Comparison of ENCODE assay signal across 16 cellular contexts in the genomic region with DNA sequence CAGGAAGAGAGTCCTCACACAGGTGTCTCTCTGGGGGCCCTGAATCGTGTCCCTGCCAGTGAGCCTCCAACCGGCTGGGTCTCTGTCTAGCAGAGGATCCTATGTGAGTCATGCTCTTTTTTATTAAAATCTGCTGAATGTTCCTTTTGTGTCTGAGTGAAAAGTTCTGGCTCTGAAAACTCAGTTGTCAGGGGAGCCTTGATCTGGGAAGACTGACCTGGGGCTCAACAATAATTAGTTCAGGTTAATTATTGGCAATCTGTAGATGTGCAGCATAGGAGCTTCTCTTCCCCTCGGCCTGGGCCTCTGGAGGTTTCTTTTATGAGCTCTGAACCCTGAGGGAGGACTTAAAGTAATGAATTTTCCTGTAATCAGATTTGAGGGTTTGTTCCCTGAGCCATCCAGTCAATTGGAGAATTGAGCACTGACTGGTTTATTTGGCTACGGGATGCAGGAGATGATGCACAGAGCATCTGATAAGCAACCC. TPM values are rescaled to one million over a fixed set of nuclear protein-coding genes. Genes with fewer than 3 reads are reported as not detected.
DNase-seq lines count a peak whose midpoint lies in the region; ATAC-seq and TF ChIP-seq lines count a peak whose summit lies in the region.
"Had no signal": no experiment of that assay in that cellular context is flagged by ENCODE, and none has a peak within 500 bp of the region (broad histone marks: within the 10 kb centered on the region; RNA-seq: fewer than 3 reads in every experiment).

No MANE protein-coding gene starts in this region.

- TF ChIP-seq CTCF in DOHH2 (IDR thresholded peaks at IDR 0.05; ENCODE audit: low read depth, low read length, poor library complexity, severe bottlenecking) = no peak
- TF ChIP-seq CTCF in body of pancreas (IDR thresholded peaks at IDR 0.05) = no peak
- no peak for TF ChIP-seq CTCF in neural progenitor cell (IDR thresholded peaks at IDR 0.05)

- H3K4me1 ChIP-seq in DOHH2 (ENCODE audit: control insufficient read depth, low read length) (peaks cover 51% of the 10 kb centered on the region), HUES48 (ENCODE audit: control insufficient read depth, insufficient read depth, low read length) (peaks cover 23% of the 10 kb centered on the region), body of pancreas (peaks cover 14% of the 10 kb centered on the region), neural progenitor cell (peaks cover 42% of the 10 kb centered on the region)
- H3K4me1 ChIP-seq: left ventricle myocardium inferior, pancreas had no signal

- H4K20me1 ChIP-seq in DOHH2 (ENCODE audit: control insufficient read depth, insufficient read depth, low read depth, low read length) = no peaks in the 10 kb centered on the region
- no peaks in the 10 kb centered on the region for H4K20me1 ChIP-seq in neural progenitor cell (ENCODE audit: low read depth)

- no peaks in the 10 kb centered on the region for H3K36me3 Mint-ChIP-seq in neural progenitor cell
- no peaks in the 10 kb centered on the region for H3K36me3 Mint-ChIP-seq in activated naive CD4-positive, alpha-beta T cell treated with anti-CD3 and anti-CD28 coated beads, Interleukin-2, amount 10 ng/mL, durations not matched to agents 7 days and 5 days

- H2AFZ ChIP-seq in neural progenitor cell (replicated peaks) = peak overlapping the region; percentile 37

- H3K9ac ChIP-seq in HUES48 (ENCODE audit: low read depth, low read length) (no peak overlapping the region), neural progenitor cell (no peak overlapping the region)

- no peaks in the 10 kb centered on the region for H3K9me3 ChIP-seq in DOHH2 (ENCODE audit: control insufficient read depth, insufficient read depth, low read length)
- H3K9me3 ChIP-seq in HUES48 (ENCODE audit: control insufficient read depth, insufficient read depth, low read length) = no peaks in the 10 kb centered on the region
- no peaks in the 10 kb centered on the region for H3K9me3 ChIP-seq in body of pancreas
- no peaks in the 10 kb centered on the region for H3K9me3 ChIP-seq in neural progenitor cell (ENCODE audit: low read depth)
- H3K9me3 ChIP-seq: left ventricle myocardium inferior, pancreas, testis had no signal

- H3K4me3 Mint-ChIP-seq in neural progenitor cell = peak overlapping the region; percentile 24
- no peak overlapping the region for H3K4me3 Mint-ChIP-seq in activated naive CD4-positive, alpha-beta T cell treated with anti-CD3 and anti-CD28 coated beads, Interleukin-2, amount 10 ng/mL, durations not matched to agents 7 days and 5 days
- H3K4me3 Mint-ChIP-seq: T-helper 2 cell treated with Interferon-gamma antibody and Interleukin-4, amounts not matched to agents 5 μg/mL and 100 μg/mL, for 36 hours had no signal

- no peaks in the 10 kb centered on the region for H3K36me3 ChIP-seq in DOHH2 (ENCODE audit: control insufficient read depth, low read length)
- no peaks in the 10 kb centered on the region for H3K36me3 ChIP-seq in HUES48 (ENCODE audit: control insufficient read depth, insufficient read depth, low read length)
- H3K36me3 ChIP-seq in body of pancreas (replicated peaks in 1 of 2; ENCODE audit: insufficient read depth in 1 of 2, low read depth in 2 of 2) = no peaks in the 10 kb centered on the region
- H3K36me3 ChIP-seq in neural progenitor cell = no peaks in the 10 kb centered on the region
- H3K36me3 ChIP-seq: left ventricle myocardium inferior, pancreas had no signal

- DNase-seq in body of pancreas = no peak
- no peak for DNase-seq in neural progenitor cell (ENCODE audit: low spot score)
- DNase-seq in activated naive CD4-positive, alpha-beta T cell treated with anti-CD3 and anti-CD28 coated beads, Interleukin-2, amount 10 ng/mL, durations not matched to agents 7 days and 5 days = no peak
- no peak for DNase-seq in ecto neural progenitor cell (ENCODE audit: low spot score)
- DNase-seq: activated effector memory CD4-positive, alpha-beta T cell treated with Interleukin-2 at 50 U/mL for 16 hours; DMS 273 treated with DMSO at 0.1 percent for 48 hours; left ventricle myocardium inferior; NCI-H1105 treated with DMSO at 0.1 percent for 48 hours; NCI-H345; pancreas; testis had no signal

- H3F3A ChIP-seq in DOHH2 (ENCODE audit: control insufficient read depth, insufficient read depth) (no peaks in the 10 kb centered on the region), neural progenitor cell (ENCODE audit: low read depth) (peaks cover 31% of the 10 kb centered on the region)

- 50 to 60% methylated on average over 4 of the region's 4 CpGs for WGBS in body of pancreas, 2 donors

- H3K4me1 Mint-ChIP-seq in neural progenitor cell = peaks cover 41% of the 10 kb centered on the region
- H3K4me1 Mint-ChIP-seq in activated naive CD4-positive, alpha-beta T cell treated with anti-CD3 and anti-CD28 coated beads, Interleukin-2, amount 10 ng/mL, durations not matched to agents 7 days and 5 days = peaks cover 18% of the 10 kb centered on the region

- H3K4me2 ChIP-seq in DOHH2 (ENCODE audit: low read length) (peak overlapping the region; percentile 25), neural progenitor cell (no peak overlapping the region)

- H3K9me3 Mint-ChIP-seq in neural progenitor cell = no peaks in the 10 kb centered on the region
- no peaks in the 10 kb centered on the region for H3K9me3 Mint-ChIP-seq in activated naive CD4-positive, alpha-beta T cell treated with anti-CD3 and anti-CD28 coated beads, Interleukin-2, amount 10 ng/mL, durations not matched to agents 7 days and 5 days
- H3K9me3 Mint-ChIP-seq: T-helper 2 cell treated with Interferon-gamma antibody and Interleukin-4, amounts not matched to agents 5 μg/mL and 100 μg/mL, for 36 hours had no signal

- CTCF ChIA-PET in activated naive CD4-positive, alpha-beta T cell treated with anti-CD3 and anti-CD28 coated beads, Interleukin-2, amount 10 ng/mL, durations not matched to agents 7 days and 5 days (lab: Charles Lee) = interaction anchor here (1.9 to 3.2 kb wide), 2 partner anchors 12 to 178 kb away, joined by 6 to 16 read pairs; no protein-coding TSS in a partner anchor

- ATAC-seq in body of pancreas (peak; percentile 35), HG03025 (IDR thresholded peaks at IDR 0.05; ENCODE audit: low FRiP score, unreplicated experiment) (no peak)
- ATAC-seq: Right ventricle myocardium inferior had no signal

- intact Hi-C loops in body of pancreas (cut with DNase I) = no loop called here

- H3K27ac ChIP-seq in DOHH2 (ENCODE audit: low read depth, low read length) (peak overlapping the region; percentile 33), HUES48 (ENCODE audit: low read depth, low read length) (peak overlapping the region; percentile 43), body of pancreas (peak overlapping the region in 3 of 4 donors; percentile 1 to 29 (median 4)), neural progenitor cell (no peak overlapping the region)
- H3K27ac ChIP-seq: left ventricle myocardium inferior, testis had no signal

- no peaks in the 10 kb centered on the region for H3K79me2 ChIP-seq in DOHH2 (ENCODE audit: control insufficient read depth, low read length)
- H3K79me2 ChIP-seq in neural progenitor cell (ENCODE audit: low read depth) = no peaks in the 10 kb centered on the region

- no peaks in the 10 kb centered on the region for H3K9me2 ChIP-seq in DOHH2 (replicated peaks; ENCODE audit: control insufficient read depth, low read length)

- H3K4me3 ChIP-seq in DOHH2 (ENCODE audit: low read length) (0 out of 2 replicates have a peak overlapping the region, but pooled peaks have one; percentile 7), HUES48 (ENCODE audit: low read depth, low read length) (no peak overlapping the region), body of pancreas (no peak overlapping the region), neural progenitor cell (no peak overlapping the region)
- H3K4me3 ChIP-seq: left ventricle myocardium inferior, pancreas, testis had no signal

- TF ChIP-seq POLR2A in body of pancreas (IDR thresholded peaks at IDR 0.05) = no peak

- H3K27me3 ChIP-seq in DOHH2 (ENCODE audit: control insufficient read depth, low read length) (no peaks in the 10 kb centered on the region), HUES48 (ENCODE audit: control insufficient read depth, insufficient read depth, low read length) (no peaks in the 10 kb centered on the region), body of pancreas (no peaks in the 10 kb centered on the region), neural progenitor cell (no peaks in the 10 kb centered on the region)
- H3K27me3 ChIP-seq: pancreas, testis had no signal

- peak overlapping the region; percentile 10 for H3K27ac Mint-ChIP-seq in neural progenitor cell
- no peak overlapping the region for H3K27ac Mint-ChIP-seq in activated naive CD4-positive, alpha-beta T cell treated with anti-CD3 and anti-CD28 coated beads, Interleukin-2, amount 10 ng/mL, durations not matched to agents 7 days and 5 days
- H3K27ac Mint-ChIP-seq: T-helper 2 cell treated with Interferon-gamma antibody and Interleukin-4, amounts not matched to agents 5 μg/mL and 100 μg/mL, for 36 hours had no signal

- peaks cover 11% of the 10 kb centered on the region for H3K27me3 Mint-ChIP-seq in neural progenitor cell (ENCODE audit: insufficient read depth, low read depth)
- H3K27me3 Mint-ChIP-seq in activated naive CD4-positive, alpha-beta T cell treated with anti-CD3 and anti-CD28 coated beads, Interleukin-2, amount 10 ng/mL, durations not matched to agents 7 days and 5 days = peaks cover 13% of the 10 kb centered on the region

RNA-seq across cellular contexts. Expression of a gene that starts 45.2 kb away (rescaled TPM):
- total RNA-seq in body of pancreas = 10 to 100 TPM; 52.1 to 58.6 TPM
- total RNA-seq in neural progenitor cell (ENCODE audit: low replicate concordance) = 25.0 and 26.0 TPM in 2 replicates

RNA-seq across cellular contexts. Expression of a gene that starts 45.5 kb away (rescaled TPM):
- 100 to 1,000 TPM in 1 of 2 donors, 10 to 100 TPM in 1; 86.6 to 104 TPM for total RNA-seq in body of pancreas
- 83.7 and 99.2 TPM in 2 replicates for total RNA-seq in neural progenitor cell (ENCODE audit: low replicate concordance)
